ENCODE assay signal across 8 cellular contexts in genomic region chr9:131668439-131669233, GRCh38.
DNase-seq lines count a peak whose midpoint lies in the region; ATAC-seq and TF ChIP-seq lines count a peak whose summit lies in the region.

No MANE protein-coding gene starts in this region.

- H3K9me3 ChIP-seq in DOHH2 (ENCODE audit: control insufficient read depth, insufficient read depth, low read length) (no peaks in the 10 kb centered on the region), OCI-LY7 (ENCODE audit: low read length) (no peaks in the 10 kb centered on the region)

- H3K36me3 ChIP-seq in DOHH2 (ENCODE audit: control insufficient read depth, low read length) (peaks cover 50% of the 10 kb centered on the region), OCI-LY7 (ENCODE audit: insufficient read depth, low read length) (peaks cover 90% of the 10 kb centered on the region)

- no peaks in the 10 kb centered on the region for H3K27me3 ChIP-seq in DOHH2 (ENCODE audit: control insufficient read depth, low read length)

- TSS peak; percentile 73 for BruUV-seq in OCI-LY7 (replicated peaks; lab: Mats Ljungman, UMichigan)

- H3F3A ChIP-seq in DOHH2 (ENCODE audit: control insufficient read depth, insufficient read depth), result peaks cover 14% of the 10 kb centered on the region

- peaks cover 8% of the 10 kb centered on the region for H4K20me1 ChIP-seq in DOHH2 (ENCODE audit: control insufficient read depth, insufficient read depth, low read depth, low read length)
- peaks cover 36% of the 10 kb centered on the region; the same call in 1 of the 2 replicates for H4K20me1 ChIP-seq in OCI-LY7 (ENCODE audit: insufficient read depth, low read length)

- peak; percentile 61 for DNase-seq in OCI-LY7 (ENCODE audit: low spot score)
- peak; percentile 88 for DNase-seq in activated effector memory CD4-positive, alpha-beta T cell treated with anti-CD3 and anti-CD28 coated beads, Interleukin-2, amount 50 U/mL, for 16 hours
- no peak for DNase-seq in left cardiac atrium
- peak; percentile 67 to 71 (median 68) for DNase-seq in stimulated activated CD4-positive, alpha-beta T cell treated with anti-CD3 and anti-CD28 coated beads, Interleukin-12 subunit alpha, Interleukin-12 subunit beta, amount 100 ng/mL, for 48 hours (ENCODE audit: low read depth in 2 of 3, low spot score in 1 of 3)
- DNase-seq in SIG-M5 treated with dmso at 0.1 percent for 504 hours (lab: John Stamatoyannopoulos, UW; ENCODE audit: unreplicated experiment), result no peak

- H3K27ac ChIP-seq in DOHH2 (ENCODE audit: low read depth, low read length), result peak overlapping the region; percentile 80
- peak overlapping the region; percentile 98 for H3K27ac ChIP-seq in OCI-LY7 (ENCODE audit: low read depth, low read length, poor library complexity, severe bottlenecking)

- POLR2A ChIA-PET in OCI-LY7 (lab: Charles Lee), result interaction anchor here (0.9 to 1.3 kb wide), 2 partner anchors 50 to 56 kb away, joined by 3 read pairs; no protein-coding TSS in a partner anchor

- H2AFZ ChIP-seq in OCI-LY7 (ENCODE audit: low read length), result no peak overlapping the region

- ATAC-seq in HG02571 (IDR thresholded peaks at IDR 0.05; ENCODE audit: unreplicated experiment) (peak; percentile 41), left cardiac atrium (peak; percentile 29 to 44), HG02588 (IDR thresholded peaks at IDR 0.05; ENCODE audit: unreplicated experiment) (no peak)

- no peaks in the 10 kb centered on the region for H3K9me2 ChIP-seq in DOHH2 (replicated peaks; ENCODE audit: control insufficient read depth, low read length)
- H3K9me2 ChIP-seq in OCI-LY7 (ENCODE audit: insufficient read depth, low read length), result no peaks in the 10 kb centered on the region

- H3K4me1 ChIP-seq in DOHH2 (ENCODE audit: control insufficient read depth, low read length) (peaks cover 95% of the 10 kb centered on the region), OCI-LY7 (ENCODE audit: insufficient read depth, low read length, poor library complexity, severe bottlenecking) (peaks cover 99% of the 10 kb centered on the region)

- intact Hi-C loops in OCI-LY7 (cut with micrococcal nuclease; ENCODE audit: unreplicated experiment), result no loop called here
- intact Hi-C loops in left cardiac atrium (cut with DNase I), result no loop called here

- CTCF ChIA-PET in OCI-LY7 (lab: Charles Lee; ENCODE audit: unreplicated experiment), result no interaction called here

- peak; percentile 32 for TF ChIP-seq CTCF in DOHH2 (IDR thresholded peaks at IDR 0.05; ENCODE audit: low read depth, low read length, poor library complexity, severe bottlenecking)
- TF ChIP-seq CTCF in OCI-LY7 (conservative IDR thresholded peaks at IDR 0.05; ENCODE audit: low read length), result peak; percentile 40; the same call in 1 of the 2 replicates

- H3K4me3 ChIP-seq in DOHH2 (ENCODE audit: low read length), result peak overlapping the region; percentile 56
- H3K4me3 ChIP-seq in OCI-LY7 (ENCODE audit: low read depth, low read length, poor library complexity, severe bottlenecking), result peak overlapping the region; percentile 76

- H3K79me2 ChIP-seq in DOHH2 (ENCODE audit: control insufficient read depth, low read length), result peaks cover 99% of the 10 kb centered on the region
- peaks cover 100% of the 10 kb centered on the region for H3K79me2 ChIP-seq in OCI-LY7 (ENCODE audit: insufficient read depth, low read depth, low read length)

- H3K4me2 ChIP-seq in DOHH2 (ENCODE audit: low read length), result peak overlapping the region; percentile 91
- H3K4me2 ChIP-seq in OCI-LY7 (ENCODE audit: low read length), result peak overlapping the region; percentile 100

Comparison
In these comparisons a context has a peak if more than half of its experiments do, and no peak if none do; other contexts are left out.
1. DNase-seq: peak in OCI-LY7 (single experiment), activated effector memory CD4-positive, alpha-beta T cell treated with anti-CD3 and anti-CD28 coated beads, Interleukin-2, amount 50 U/mL, for 16 hours (single experiment) and stimulated activated CD4-positive, alpha-beta T cell treated with anti-CD3 and anti-CD28 coated beads, Interleukin-12 subunit alpha, Interleukin-12 subunit beta, amount 100 ng/mL, for 48 hours (3 of 3); none in left cardiac atrium (single experiment) and SIG-M5 treated with dmso at 0.1 percent for 504 hours (single experiment).